Comparison of ENCODE assay signal across 16 cellular contexts in genomic region chr9:83936523-83936922, GRCh38.
"Had no signal": no experiment of that assay in that cellular context is flagged by ENCODE, and none has a peak within 500 bp of the region (broad histone marks: within the 10 kb centered on the region; RNA-seq: fewer than 3 reads in every experiment).

No MANE protein-coding gene starts in this region.

- H3K9me3 Mint-ChIP-seq: activated B cell treated with CpG ODN at 0.5 μM for 24 hours; activated CD4-positive, alpha-beta memory T cell treated with anti-CD3 and anti-CD28 coated beads for 36 hours; nephron progenitor cell; stimulated activated naive CD8-positive, alpha-beta T cell treated with anti-CD3 and anti-CD28 coated beads, Interleukin-15, Interleukin-2, amounts not matched to agents 100 ng/mL and 50 ng/mL, for 24 hours; T-helper 2 cell treated with Interferon-gamma antibody and Interleukin-4, amounts not matched to agents 5 μg/mL and 100 μg/mL, for 36 hours had no signal

- H3K4me1 Mint-ChIP-seq: activated B cell treated with CpG ODN at 0.5 μM for 24 hours had no signal

- H3K36me3 Mint-ChIP-seq: activated naive CD8-positive, alpha-beta T cell had no signal

- H3K27me3 Mint-ChIP-seq: activated B cell treated with CpG ODN at 0.5 μM for 24 hours; activated CD4-positive, alpha-beta memory T cell treated with anti-CD3 and anti-CD28 coated beads for 36 hours; activated CD8-positive, alpha-beta memory T cell treated with anti-CD3 and anti-CD28 coated beads, Interleukin-2, amount 10 ng/mL, durations not matched to agents 7 days and 5 days; activated naive CD8-positive, alpha-beta T cell; stimulated activated naive CD8-positive, alpha-beta T cell treated with anti-CD3 and anti-CD28 coated beads, Interleukin-15, Interleukin-2, amounts not matched to agents 100 ng/mL and 50 ng/mL, for 24 hours had no signal

- H3K4me3 ChIP-seq: dorsolateral prefrontal cortex, right atrium auricular region, tibial nerve had no signal

- DNase-seq: activated B cell treated with CpG ODN at 0.5 μM for 24 hours; activated CD4-positive, alpha-beta memory T cell treated with anti-CD3 and anti-CD28 coated beads for 36 hours; activated CD4-positive, alpha-beta T cell treated with anti-CD3 and anti-CD28 coated beads for 4 hours; activated CD8-positive, alpha-beta memory T cell treated with anti-CD3 and anti-CD28 coated beads, Interleukin-2, amount 10 ng/mL, durations not matched to agents 7 days and 5 days; caudate nucleus; dorsolateral prefrontal cortex; hypothalamus; kidney; midbrain; nephron progenitor cell had no signal

- H3K9me3 ChIP-seq: right atrium auricular region, tibial nerve had no signal

- ATAC-seq: activated CD8-positive, alpha-beta memory T cell treated with anti-CD3 and anti-CD28 coated beads, Interleukin-2, amount 10 ng/mL, durations not matched to agents 7 days and 5 days; left lobe of liver had no signal

- H3K27ac Mint-ChIP-seq: activated B cell treated with CpG ODN at 0.5 μM for 24 hours; activated CD4-positive, alpha-beta memory T cell treated with anti-CD3 and anti-CD28 coated beads for 36 hours; activated CD8-positive, alpha-beta memory T cell treated with anti-CD3 and anti-CD28 coated beads, Interleukin-2, amount 10 ng/mL, durations not matched to agents 7 days and 5 days; activated naive CD8-positive, alpha-beta T cell; nephron progenitor cell; stimulated activated naive CD8-positive, alpha-beta T cell treated with anti-CD3 and anti-CD28 coated beads, Interleukin-15, Interleukin-2, amounts not matched to agents 100 ng/mL and 50 ng/mL, for 24 hours; T-helper 2 cell treated with Interferon-gamma antibody and Interleukin-4, amounts not matched to agents 5 μg/mL and 100 μg/mL, for 36 hours had no signal

- H3K27me3 ChIP-seq: dorsolateral prefrontal cortex, right atrium auricular region, tibial nerve had no signal

- H3K27ac ChIP-seq: dorsolateral prefrontal cortex, right atrium auricular region, tibial nerve had no signal

- H3K4me3 Mint-ChIP-seq: activated B cell treated with CpG ODN at 0.5 μM for 24 hours; activated CD4-positive, alpha-beta memory T cell treated with anti-CD3 and anti-CD28 coated beads for 36 hours; activated CD8-positive, alpha-beta memory T cell treated with anti-CD3 and anti-CD28 coated beads, Interleukin-2, amount 10 ng/mL, durations not matched to agents 7 days and 5 days; activated naive CD8-positive, alpha-beta T cell; nephron progenitor cell; stimulated activated naive CD8-positive, alpha-beta T cell treated with anti-CD3 and anti-CD28 coated beads, Interleukin-15, Interleukin-2, amounts not matched to agents 100 ng/mL and 50 ng/mL, for 24 hours; T-helper 2 cell treated with Interferon-gamma antibody and Interleukin-4, amounts not matched to agents 5 μg/mL and 100 μg/mL, for 36 hours had no signal
